ENCODE assay signal across 10 cellular contexts in the genomic region with DNA sequence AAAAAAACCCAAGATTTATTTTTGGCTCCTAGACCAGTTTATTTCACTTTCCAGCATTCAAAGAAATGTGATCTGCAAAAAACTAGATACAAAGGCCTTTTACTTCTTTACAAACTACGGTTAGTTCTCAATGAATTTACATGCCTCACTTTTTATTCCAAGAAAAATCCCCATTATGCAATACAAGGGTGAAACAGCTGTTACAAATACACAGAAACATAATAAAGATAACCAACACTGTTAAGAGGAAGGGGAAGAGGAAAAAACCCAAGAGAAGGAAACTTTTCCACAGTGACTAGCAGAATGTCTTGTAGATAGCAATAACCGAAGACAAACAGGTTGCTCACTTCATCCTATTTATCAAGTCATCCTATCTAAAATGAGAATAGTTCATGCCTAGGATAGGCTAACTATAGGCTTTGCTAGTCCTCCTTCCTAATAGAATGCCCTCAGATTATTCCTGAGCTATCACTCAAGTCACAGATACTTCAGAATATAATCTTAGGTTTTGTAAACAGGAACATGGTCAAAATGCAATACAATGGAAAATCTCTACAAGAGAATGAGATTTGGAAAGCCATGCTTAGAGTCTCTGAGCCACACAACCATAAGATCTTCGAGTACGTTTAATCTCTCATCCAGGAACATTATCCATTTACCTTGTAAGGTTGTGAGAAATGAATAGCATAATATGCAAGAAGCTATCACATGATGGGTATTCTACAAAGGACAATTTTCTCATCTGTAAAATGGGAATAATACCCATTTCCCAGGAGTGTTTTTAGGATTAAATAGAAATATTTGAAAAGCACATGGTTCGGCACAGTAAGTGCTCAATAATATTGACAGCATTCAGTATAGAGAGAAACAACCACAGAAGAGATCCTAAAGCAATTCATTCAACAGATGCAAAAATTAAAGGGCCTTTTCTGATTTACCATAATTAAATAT. TPM values are rescaled to one million over a fixed set of nuclear protein-coding genes. Genes with fewer than 3 reads are reported as not detected.
DNase-seq lines count a peak whose midpoint lies in the region; ATAC-seq, FAIRE-seq and TF ChIP-seq lines count a peak whose summit lies in the region.
"Had no signal": no experiment of that assay in that cellular context is flagged by ENCODE, and none has a peak within 500 bp of the region (broad histone marks: within the 10 kb centered on the region; RNA-seq: fewer than 3 reads in every experiment).

No MANE protein-coding gene starts in this region.

- H4K91ac ChIP-seq in H1 (replicated peaks; ENCODE audit: insufficient read length, low read length), result no peak overlapping the region

- no peak overlapping the region for H3K23ac ChIP-seq in H1 (ENCODE audit: insufficient read length)

- H3K14ac ChIP-seq in H1 (ENCODE audit: insufficient read length), result no peak overlapping the region

- TF ChIP-seq POLR2A in H1 (IDR thresholded peaks at IDR 0.05; ENCODE audit: control extremely low read depth in 1 of 2, low read depth in 2 of 2, low read length in 2 of 2), result peak; percentile 17 to 32; a peak in 1 of 3 replicates
- TF ChIP-seq POLR2A in ovary (IDR thresholded peaks at IDR 0.05), result no peak

- H3K23me2 ChIP-seq in H1 (ENCODE audit: low read depth, low read length), result no peaks in the 10 kb centered on the region

- H3K9me2 ChIP-seq in GM23248 (ENCODE audit: insufficient read depth), result no peaks in the 10 kb centered on the region

- H3K4me2 ChIP-seq in GM23248 (ENCODE audit: unreplicated experiment) (peak overlapping the region; percentile 8), H1 (ENCODE audit: insufficient read depth in 1 of 2, low read depth in 2 of 2, low read length in 2 of 2) (no peak overlapping the region)

- no peak for TF ChIP-seq CTCF in H1 (IDR thresholded peaks at IDR 0.05; ENCODE audit: control extremely low read depth in 1 of 3, insufficient read depth in 1 of 3, low read depth in 1 of 3, low read length in 3 of 3)
- TF ChIP-seq CTCF in pancreas (IDR thresholded peaks at IDR 0.05), result no peak
- no peak for TF ChIP-seq CTCF in ovary (IDR thresholded peaks at IDR 0.05)

- no peak overlapping the region for H2BK15ac ChIP-seq in H1 (ENCODE audit: low read length)

- H4K5ac ChIP-seq in H1 (ENCODE audit: insufficient read length, low read depth, low read length), result no peak overlapping the region

- no peak overlapping the region for H2BK5ac ChIP-seq in H1 (ENCODE audit: low read depth, low read length)

- no peak overlapping the region for H3K4ac ChIP-seq in H1 (replicated peaks; ENCODE audit: insufficient read length, low read depth, low read length)

- WGBS in GM23248 (ENCODE audit: low coverage in 1 of 2, low lambda C conversion rate in 2 of 2, missing lambda C conversion rate in 2 of 2), 2 experiments, result 78% methylated on average over 5 of the region's 5 CpGs
- WGBS in H1 (ENCODE audit: extremely low coverage in 1 of 2, insufficient coverage in 1 of 2, insufficient read length in 1 of 2, insufficient replicate concordance in 2 of 2, low coverage in 1 of 2, low lambda C conversion rate in 2 of 2, missing lambda C conversion rate in 1 of 2), 2 experiments, result 92% methylated on average over 5 of the region's 5 CpGs; no CpG with 5 or more reads in 1 of the 2 experiments
- WGBS in pancreas, 2 donors, result 46 to 56% methylated on average over 5 of the region's 5 CpGs
- 46 to 55% (median 48%) methylated on average over 5 of the region's 5 CpGs for WGBS in ovary, 3 donors

- no peak overlapping the region for H3K56ac ChIP-seq in H1 (replicated peaks; ENCODE audit: insufficient read length, low read depth, low read length)

- FAIRE-seq in H1 (lab: Jason Lieb, UNC), result no peak
- FAIRE-seq in pancreas (lab: Jason Lieb, UNC), result no peak

- no peak overlapping the region for H2BK20ac ChIP-seq in H1 (ENCODE audit: low read length)

- H2AFZ ChIP-seq in GM23248 (no peak overlapping the region), H1 (ENCODE audit: low read length) (no peak overlapping the region)

- peaks cover 27% of the 10 kb centered on the region; the same call in 1 of the 2 replicates for H3K4me1 ChIP-seq in GM23248 (ENCODE audit: insufficient read depth)
- H3K4me1 ChIP-seq in H1 (replicated peaks in 1 of 4; ENCODE audit: control insufficient read depth in 3 of 4, insufficient read depth in 4 of 4, low read length in 3 of 4), result no peaks in the 10 kb centered on the region
- peaks cover 5 to 37% (median 22%) of the 10 kb centered on the region in 3 donors for H3K4me1 ChIP-seq in pancreas
- no peaks in the 10 kb centered on the region for H3K4me1 ChIP-seq in ovary (ENCODE audit: insufficient read depth)

- TF ChIP-seq RAD21 in H1 (IDR thresholded peaks at IDR 0.05 in 1 of 2, conservative IDR thresholded peaks at IDR 0.05 in 1 of 2; ENCODE audit: low read depth in 2 of 2, low read length in 2 of 2), result no peak

- no peak overlapping the region for H2AK5ac ChIP-seq in H1 (ENCODE audit: low read depth, low read length)

- H2BK120ac ChIP-seq in H1 (replicated peaks; ENCODE audit: low read depth, low read length), result no peak overlapping the region

- no peaks in the 10 kb centered on the region for H3K79me1 ChIP-seq in H1 (ENCODE audit: low read depth, low read length)

- DNase-seq in GM23248, result peak; percentile 42
- DNase-seq in RKO (ENCODE audit: low spot score), result peak; percentile 12
- no peak for DNase-seq in H1 (ENCODE audit: low read depth in 1 of 2, low spot score in 2 of 2)
- DNase-seq in pancreas, result no peak
- no peak for DNase-seq in effector CD4-positive, alpha-beta T cell
- no peak for DNase-seq in ovary
- DNase-seq in nucleus accumbens (lab: John Stamatoyannopoulos, UW), result no peak
- DNase-seq: aorta, NCI-H526 treated with DMSO at 0.1 percent for 48 hours had no signal

- H3K4me3 ChIP-seq in GM23248 (no peak overlapping the region), H1 (ENCODE audit: extremely low read depth in 1 of 4, insufficient read depth in 2 of 4, low read depth in 3 of 4, low read length in 4 of 4) (no peak overlapping the region), pancreas (no peak overlapping the region), ovary (no peak overlapping the region)

- in situ Hi-C loops in GM23248 (cut with MboI), result no loop called here

- TF ChIP-seq EP300 in H1 (IDR thresholded peaks at IDR 0.05; ENCODE audit: borderline replicate concordance in 1 of 2, low read depth in 2 of 2, low read length in 2 of 2) (no peak), ovary (IDR thresholded peaks at IDR 0.05) (no peak)

- no peak overlapping the region for H3K18ac ChIP-seq in H1 (ENCODE audit: extremely low read depth, low read length)

- POLR2A ChIA-PET in H1 (lab: Charles Lee; ENCODE audit: partially characterized antibody), result interaction anchor here (0.6 to 16.6 kb wide), 7 partner anchors 13 to 69 kb away, joined by 3 to 267 read pairs (median 5); a partner anchor contains a TSS

- no peak overlapping the region for H4K8ac ChIP-seq in H1 (ENCODE audit: extremely low read depth, insufficient read depth, low read length)

- ATAC-seq in pancreas, result peak in 3 of 4 donors; percentile 14 to 23 (median 17)
- ATAC-seq in GM19452 (IDR thresholded peaks at IDR 0.05; ENCODE audit: unreplicated experiment), result no peak

- peaks cover 91% of the 10 kb centered on the region for H3F3A ChIP-seq in GM23248 (ENCODE audit: insufficient read depth)

- H3K27ac ChIP-seq in GM23248, result peak overlapping the region; percentile 51
- no peak overlapping the region for H3K27ac ChIP-seq in H1 (ENCODE audit: low read depth, low read length)
- peak overlapping the region in 2 of 4 donors; percentile 1 to 61 for H3K27ac ChIP-seq in pancreas
- no peak overlapping the region for H3K27ac ChIP-seq in ovary

- H3K79me2 ChIP-seq in GM23248 (ENCODE audit: insufficient read depth) (peaks cover 81% of the 10 kb centered on the region), H1 (ENCODE audit: control insufficient read depth in 1 of 2, insufficient read depth in 2 of 2, low read length in 2 of 2) (peaks cover 0 to 31% of the 10 kb centered on the region in 2 experiments; a peak in 2 of 4 replicates)

- intact Hi-C loops in pancreas (cut with DNase I) (no loop called here), ovary (cut with DNase I) (no loop called here)

- CTCF ChIA-PET in H1 (lab: Charles Lee; ENCODE audit: partially characterized antibody), result interaction anchor here (0.5 to 2.9 kb wide), 2 partner anchors 62 to 565 kb away, joined by 4 to 9 read pairs; no protein-coding TSS in a partner anchor

- H3K36me3 ChIP-seq in GM23248 (ENCODE audit: low read depth) (peaks cover 68% of the 10 kb centered on the region), H1 (ENCODE audit: control insufficient read depth in 2 of 4, insufficient read depth in 4 of 4, low read length in 3 of 4) (peaks cover 2 to 74% (median 20%) of the 10 kb centered on the region in 4 experiments; a peak in 6 of 8 replicates), pancreas (peaks cover 0 to 5% (median 3%) of the 10 kb centered on the region in 3 donors), ovary (no peaks in the 10 kb centered on the region)

- H3K9ac ChIP-seq in GM23248 (peak overlapping the region; percentile 4; the same call in 1 of the 2 replicates), H1 (replicated peaks in 1 of 4; ENCODE audit: extremely low read depth in 1 of 4, low read depth in 3 of 4, low read length in 3 of 4) (no peak overlapping the region)

- no peaks in the 10 kb centered on the region for H3K27me3 ChIP-seq in GM23248 (replicated peaks; ENCODE audit: insufficient read depth)
- H3K27me3 ChIP-seq in H1 (replicated peaks in 1 of 4; ENCODE audit: control insufficient read depth in 3 of 4, extremely low read depth in 1 of 4, insufficient read depth in 3 of 4, low read length in 3 of 4), result no peaks in the 10 kb centered on the region
- no peaks in the 10 kb centered on the region for H3K27me3 ChIP-seq in pancreas
- H3K27me3 ChIP-seq in ovary, result no peaks in the 10 kb centered on the region

- H2BK12ac ChIP-seq in H1 (ENCODE audit: low read depth, low read length), result no peak overlapping the region

- no peaks in the 10 kb centered on the region for H3K9me3 ChIP-seq in GM23248 (ENCODE audit: low read depth)
- H3K9me3 ChIP-seq in H1 (ENCODE audit: insufficient read depth in 2 of 2, low read depth in 1 of 2, low read length in 1 of 2), result no peaks in the 10 kb centered on the region
- H3K9me3 ChIP-seq in pancreas, result no peaks in the 10 kb centered on the region
- no peaks in the 10 kb centered on the region for H3K9me3 ChIP-seq in ovary

- H4K20me1 ChIP-seq in GM23248 (ENCODE audit: insufficient read depth) (no peaks in the 10 kb centered on the region), H1 (replicated peaks in 1 of 2; ENCODE audit: control insufficient read depth in 1 of 2, insufficient read depth in 2 of 2, low read length in 2 of 2) (peaks cover 0 to 6% of the 10 kb centered on the region in 2 experiments)

RNA-seq across cellular contexts. Expression of a gene that starts 5.4 kb away (rescaled TPM):
- total RNA-seq in GM23248 (2014; rRNA removed; shearing (Covaris generic)), result 77.3 and 77.9 TPM in 2 replicates
- polyA plus RNA-seq in GM23248 (2016; fragmentation: Nextera tagmentation; extraction: Ambion mirVana) (67.4 and 71.2 TPM in 2 replicates), H1 (2011; rRNA removed) (57.5 and 84.0 TPM in 2 replicates), pancreas (10 to 100 TPM; 30.2 to 49.0 TPM), ovary (100 to 1,000 TPM in 1 of 2 donors, 10 to 100 TPM in 1; 92.4 to 119 TPM)
- total RNA-seq in H1 (2021; fragmentation: NEBNext Ultra II Directional; extraction: Animal tissue kit (Norgen Biotek cat#: 25700)), result 139 and 147 TPM in 2 replicates
- polyA plus RNA-seq in H1 (2011; cell fraction: cytosol; rRNA removed), result 101 TPM
- 31.5 TPM for polyA plus RNA-seq in H1 (2011; cell fraction: nucleus; rRNA removed)
- polyA plus RNA-seq in H1 (2012, experiment 1 of 2), result 65.3 to 149 TPM (median 106 TPM) in 4 replicates
- 9.4 TPM for polyA plus RNA-seq in H1 (2012, experiment 2 of 2)
- polyA plus RNA-seq in H1 (2013, experiment 1 of 2), result 110 TPM
- polyA plus RNA-seq in H1 (2013, experiment 2 of 2), result 114 TPM
- 51.1 and 57.6 TPM in 2 replicates for polyA minus RNA-seq in H1 (2011; rRNA and poly(A)+ RNA removed)
- polyA minus RNA-seq in H1 (2011; cell fraction: cytosol; rRNA and poly(A)+ RNA removed), result 65.0 TPM
- 36.4 TPM for polyA minus RNA-seq in H1 (2011; cell fraction: nucleus; rRNA and poly(A)+ RNA removed)
- total RNA-seq in pancreas (10 to 100 TPM; 24.3 to 57.4 (median 38.3) TPM), ovary (100 to 1,000 TPM in 3 of 7 donors, 10 to 100 TPM in 4; 72.5 to 121 (median 99.0) TPM)

RNA-seq across cellular contexts. Expression of a gene that starts 15.1 kb away (rescaled TPM):
- 81.7 and 99.4 TPM in 2 replicates for total RNA-seq in GM23248 (2014; rRNA removed; shearing (Covaris generic))
- 111 and 121 TPM in 2 replicates for polyA plus RNA-seq in GM23248 (2016; fragmentation: Nextera tagmentation; extraction: Ambion mirVana)
- total RNA-seq in H1 (2021; fragmentation: NEBNext Ultra II Directional; extraction: Animal tissue kit (Norgen Biotek cat#: 25700)), result 194 TPM in 2 replicates
- polyA plus RNA-seq in H1 (2011; rRNA removed), result 155 and 164 TPM in 2 replicates
- 199 TPM for polyA plus RNA-seq in H1 (2011; cell fraction: cytosol; rRNA removed)
- 110 TPM for polyA plus RNA-seq in H1 (2011; cell fraction: nucleus; rRNA removed)
- 121 to 182 TPM (median 137 TPM) in 4 replicates for polyA plus RNA-seq in H1 (2012, experiment 1 of 2)
- 18.2 TPM for polyA plus RNA-seq in H1 (2012, experiment 2 of 2)
- 130 TPM for polyA plus RNA-seq in H1 (2013, experiment 1 of 2)
- 120 TPM for polyA plus RNA-seq in H1 (2013, experiment 2 of 2)
- polyA minus RNA-seq in H1 (2011; rRNA and poly(A)+ RNA removed), result 134 and 159 TPM in 2 replicates
- polyA minus RNA-seq in H1 (2011; cell fraction: cytosol; rRNA and poly(A)+ RNA removed), result 126 TPM
- polyA minus RNA-seq in H1 (2011; cell fraction: nucleus; rRNA and poly(A)+ RNA removed), result 255 TPM
- 10 to 100 TPM; 25.5 to 54.9 (median 37.1) TPM for total RNA-seq in pancreas
- 10 to 100 TPM; 42.8 to 78.8 TPM for polyA plus RNA-seq in pancreas
- total RNA-seq in ovary, result 100 to 1,000 TPM in 3 of 7 donors, 10 to 100 TPM in 4; 86.4 to 130 (median 99.1) TPM
- 10 to 100 TPM; 57.1 to 99.8 TPM for polyA plus RNA-seq in ovary

RNA-seq across cellular contexts. Expression of a gene that starts 51.9 kb away (rescaled TPM):
- not detected in 2 replicates for total RNA-seq in GM23248 (2014; rRNA removed; shearing (Covaris generic))
- polyA plus RNA-seq in GM23248 (2016; fragmentation: Nextera tagmentation; extraction: Ambion mirVana) (not detected in 2 replicates), H1 (2011; rRNA removed) (not detected in 2 replicates), pancreas (not detected), ovary (under 1 TPM in 1 of 2 donors, not detected in 1; 0.10 TPM)
- not detected in 2 replicates for total RNA-seq in H1 (2021; fragmentation: NEBNext Ultra II Directional; extraction: Animal tissue kit (Norgen Biotek cat#: 25700))
- polyA plus RNA-seq in H1 (2011; cell fraction: cytosol; rRNA removed), result not detected
- not detected for polyA plus RNA-seq in H1 (2011; cell fraction: nucleus; rRNA removed)
- polyA plus RNA-seq in H1 (2012, experiment 1 of 2), result not detected in 4 replicates
- polyA plus RNA-seq in H1 (2012, experiment 2 of 2), result not detected
- polyA plus RNA-seq in H1 (2013, experiment 1 of 2), result not detected
- not detected for polyA plus RNA-seq in H1 (2013, experiment 2 of 2)
- not detected in 2 replicates for polyA minus RNA-seq in H1 (2011; rRNA and poly(A)+ RNA removed)
- not detected for polyA minus RNA-seq in H1 (2011; cell fraction: cytosol; rRNA and poly(A)+ RNA removed)
- not detected for polyA minus RNA-seq in H1 (2011; cell fraction: nucleus; rRNA and poly(A)+ RNA removed)
- total RNA-seq in pancreas (not detected), ovary (under 1 TPM in 2 of 7 donors, not detected in 5; 0.03 to 0.11 TPM)

Comparison
In these comparisons a context has a peak if more than half of its experiments do, and no peak if none do; other contexts are left out.
1. DNase-seq: peak in GM23248 (single experiment) and RKO (single experiment); none in H1 (0 of 2), pancreas (0 of 6), effector CD4-positive, alpha-beta T cell (single experiment), ovary (0 of 5) and nucleus accumbens (0 of 56).